ENCODE assay signal across 18 cellular contexts in genomic region chr18:9086624-9087023, GRCh38. TPM values are rescaled to one million over a fixed set of nuclear protein-coding genes. Genes with fewer than 3 reads are reported as not detected.
DNase-seq lines count a peak whose midpoint lies in the region; ATAC-seq and TF ChIP-seq lines count a peak whose summit lies in the region.
"Had no signal": no experiment of that assay in that cellular context is flagged by ENCODE, and none has a peak within 500 bp of the region (broad histone marks: within the 10 kb centered on the region; RNA-seq: fewer than 3 reads in every experiment).

No MANE protein-coding gene starts in this region.

- H3K36me3 ChIP-seq in CD4-positive, CD25-positive, alpha-beta regulatory T cell (ENCODE audit: control insufficient read depth, insufficient read depth, low read length), result no peaks in the 10 kb centered on the region
- H3K36me3 ChIP-seq in IMR-90 (ENCODE audit: control insufficient read depth, insufficient read depth, low read length), result no peaks in the 10 kb centered on the region

- H3K79me1 ChIP-seq in IMR-90 (ENCODE audit: low read depth in 1 of 2, low read length in 2 of 2), result no peaks in the 10 kb centered on the region

- no peak overlapping the region for H4K5ac ChIP-seq in IMR-90 (ENCODE audit: low read depth, low read length)

- H2BK20ac ChIP-seq in IMR-90 (ENCODE audit: low read depth, low read length), result no peak overlapping the region

- no peak for DNase-seq in activated T-cell treated with anti-CD3 and anti-CD28 coated beads, Interleukin-2, amount 50 U/mL, for 72 hours
- DNase-seq in activated T-cell treated with anti-CD3 and anti-CD28 coated beads, Interleukin-2, amount 50 U/mL, for 1 hour, result no peak
- no peak for DNase-seq in CD4-positive, CD25-positive, alpha-beta regulatory T cell
- no peak for DNase-seq in IMR-90
- DNase-seq in activated naive CD4-positive, alpha-beta T cell treated with anti-CD3 and anti-CD28 coated beads, Interleukin-2, amount 50 U/mL, for 72 hours (ENCODE audit: low spot score in 2 of 2), result no peak
- DNase-seq in pons (ENCODE audit: low spot score), result no peak
- DNase-seq: ACHN, AML-193, DMS 273 treated with DMSO at 0.1 percent for 48 hours, DND-41, NCI-H1417, NCI-H187, NCI-H2107, NCI-H345, NCI-H524 treated with DMSO at 0.1 percent for 48 hours, SHP77 had no signal

- H3K9me3 Mint-ChIP-seq in activated T-cell treated with anti-CD3 and anti-CD28 coated beads, Interleukin-2, amount 50 U/mL, for 72 hours, result peaks cover 0 to 7% of the 10 kb centered on the region in 2 donors
- peaks cover 0 to 1% (median 0%) of the 10 kb centered on the region in 7 donors for H3K9me3 Mint-ChIP-seq in CD4-positive, CD25-positive, alpha-beta regulatory T cell
- H3K9me3 Mint-ChIP-seq in activated naive CD4-positive, alpha-beta T cell treated with anti-CD3 and anti-CD28 coated beads, Interleukin-2, amount 50 U/mL, for 72 hours, result peaks cover 0 to 6% of the 10 kb centered on the region in 2 donors

- POLR2A ChIA-PET in IMR-90 (lab: Charles Lee; ENCODE audit: unreplicated experiment), result no interaction called here

- no TSS peak for BruUV-seq in IMR-90 (replicated peaks; lab: Mats Ljungman, UMichigan)

- H3K4ac ChIP-seq in IMR-90 (ENCODE audit: low read depth, low read length), result no peak overlapping the region

- no peak overlapping the region for H3K4me2 ChIP-seq in IMR-90 (ENCODE audit: low read depth, low read length)

- CTCF ChIA-PET in IMR-90 (lab: Yijun Ruan, JAX), result no interaction called here

- no peaks in the 10 kb centered on the region for H3K27me3 Mint-ChIP-seq in activated T-cell treated with anti-CD3 and anti-CD28 coated beads, Interleukin-2, amount 50 U/mL, for 72 hours (ENCODE audit: low read depth)
- H3K27me3 Mint-ChIP-seq in CD4-positive, CD25-positive, alpha-beta regulatory T cell, result no peaks in the 10 kb centered on the region

- no peak overlapping the region for H3K56ac ChIP-seq in IMR-90 (ENCODE audit: extremely low read depth, insufficient read depth, low read length)

- peaks cover 50% of the 10 kb centered on the region for H3K4me1 ChIP-seq in CD4-positive, CD25-positive, alpha-beta regulatory T cell (ENCODE audit: control insufficient read depth, insufficient read depth, low read length, poor library complexity, severe bottlenecking)
- no peaks in the 10 kb centered on the region for H3K4me1 ChIP-seq in IMR-90 (ENCODE audit: control insufficient read depth, insufficient read depth, low read length)

- H3K14ac ChIP-seq in IMR-90 (replicated peaks; ENCODE audit: low read depth, low read length), result no peak overlapping the region

- no peak overlapping the region for H2BK120ac ChIP-seq in IMR-90 (ENCODE audit: low read depth, low read length)

- peak overlapping the region; percentile 40 to 98 for H3K4me3 Mint-ChIP-seq in activated T-cell treated with anti-CD3 and anti-CD28 coated beads, Interleukin-2, amount 50 U/mL, for 72 hours
- no peak overlapping the region for H3K4me3 Mint-ChIP-seq in CD4-positive, CD25-positive, alpha-beta regulatory T cell

- no peaks in the 10 kb centered on the region for H4K20me1 ChIP-seq in IMR-90 (ENCODE audit: insufficient read depth, low read length)

- H3K4me1 Mint-ChIP-seq in activated T-cell treated with anti-CD3 and anti-CD28 coated beads, Interleukin-2, amount 50 U/mL, for 72 hours (ENCODE audit: low read depth), result peaks cover 88% of the 10 kb centered on the region
- peaks cover 27 to 77% (median 54%) of the 10 kb centered on the region in 4 donors for H3K4me1 Mint-ChIP-seq in CD4-positive, CD25-positive, alpha-beta regulatory T cell

- H3K9me1 ChIP-seq in IMR-90 (ENCODE audit: insufficient read depth, low read length), result peaks cover 6% of the 10 kb centered on the region; the same call in 1 of the 2 replicates

- H3K27ac ChIP-seq in CD4-positive, CD25-positive, alpha-beta regulatory T cell (ENCODE audit: insufficient read depth, low read length, poor library complexity, severe bottlenecking), result no peak overlapping the region
- H3K27ac ChIP-seq in IMR-90 (ENCODE audit: insufficient read depth, low read length), result no peak overlapping the region
- H3K27ac ChIP-seq: C4-2B had no signal

- dilution Hi-C loops in IMR-90 (cut with HindIII; ENCODE audit: low sequenced_read_pairs, unreplicated experiment), result no loop called here

- no peak for TF ChIP-seq RAD21 in IMR-90 (IDR thresholded peaks at IDR 0.05; ENCODE audit: low read length)

- H2BK5ac ChIP-seq in IMR-90 (ENCODE audit: low read depth, low read length, poor library complexity, severe bottlenecking), result no peak overlapping the region

- no peak overlapping the region for H4K91ac ChIP-seq in IMR-90 (ENCODE audit: insufficient read depth, low read depth, low read length)

- no peak for TF ChIP-seq POLR2A in IMR-90 (IDR thresholded peaks at IDR 0.05; ENCODE audit: low read depth, low read length)

- H2AK5ac ChIP-seq in IMR-90 (ENCODE audit: low read depth, low read length), result no peak overlapping the region

- H3K23ac ChIP-seq in IMR-90 (ENCODE audit: low read depth, low read length), result no peak overlapping the region

- H2AFZ ChIP-seq in IMR-90 (replicated peaks; ENCODE audit: low read length, poor library complexity), result no peak overlapping the region

- no peak overlapping the region for H3K18ac ChIP-seq in IMR-90 (ENCODE audit: low read depth, low read length)

- no peak overlapping the region for H4K8ac ChIP-seq in IMR-90 (ENCODE audit: low read depth in 2 of 2, low read length in 2 of 2)

- H3K9me3 ChIP-seq in CD4-positive, CD25-positive, alpha-beta regulatory T cell (ENCODE audit: control insufficient read depth in 2 of 2, low read length in 2 of 2), result no peaks in the 10 kb centered on the region
- no peaks in the 10 kb centered on the region for H3K9me3 ChIP-seq in IMR-90 (ENCODE audit: control insufficient read depth, insufficient read depth, low read length)

- ATAC-seq in activated T-cell treated with anti-CD3 and anti-CD28 coated beads, Interleukin-2, amount 50 U/mL, for 72 hours (replicated peaks in 1 of 2), result no peak
- ATAC-seq in CD4-positive, CD25-positive, alpha-beta regulatory T cell (ENCODE audit: low read depth in 2 of 2), result no peak
- ATAC-seq in IMR-90 (ENCODE audit: low read depth) (no peak), GM19023 (IDR thresholded peaks at IDR 0.05; ENCODE audit: unreplicated experiment) (no peak)
- ATAC-seq in activated naive CD4-positive, alpha-beta T cell treated with anti-CD3 and anti-CD28 coated beads, Interleukin-2, amount 50 U/mL, for 72 hours, result no peak

- H3K9ac ChIP-seq in IMR-90 (ENCODE audit: low read depth, low read length), result no peak overlapping the region

- WGBS in IMR-90 (ENCODE audit: extremely low coverage in 2 of 2, insufficient read length in 1 of 2), 2 experiments, result no CpG with 5 or more reads among the region's 1 CpG

- peaks cover 30 to 40% of the 10 kb centered on the region in 2 donors for H3K36me3 Mint-ChIP-seq in activated T-cell treated with anti-CD3 and anti-CD28 coated beads, Interleukin-2, amount 50 U/mL, for 72 hours (ENCODE audit: insufficient read depth in 2 of 2)
- no peaks in the 10 kb centered on the region for H3K36me3 Mint-ChIP-seq in CD4-positive, CD25-positive, alpha-beta regulatory T cell
- peaks cover 4 to 44% of the 10 kb centered on the region in 2 donors for H3K36me3 Mint-ChIP-seq in activated naive CD4-positive, alpha-beta T cell treated with anti-CD3 and anti-CD28 coated beads, Interleukin-2, amount 50 U/mL, for 72 hours

- H3K27ac Mint-ChIP-seq in activated T-cell treated with anti-CD3 and anti-CD28 coated beads, Interleukin-2, amount 50 U/mL, for 72 hours, result peak overlapping the region; percentile 95
- H3K27ac Mint-ChIP-seq in CD4-positive, CD25-positive, alpha-beta regulatory T cell, result peak overlapping the region; percentile 58 to 89 (median 67)
- peak overlapping the region; percentile 14 to 73 for H3K27ac Mint-ChIP-seq in activated naive CD4-positive, alpha-beta T cell treated with anti-CD3 and anti-CD28 coated beads, Interleukin-2, amount 50 U/mL, for 72 hours

- H3K4me3 ChIP-seq in CD4-positive, CD25-positive, alpha-beta regulatory T cell (ENCODE audit: low read depth, low read length), result no peak overlapping the region
- no peak overlapping the region for H3K4me3 ChIP-seq in IMR-90 (ENCODE audit: insufficient read depth, low read depth, low read length)

- intact Hi-C loops in IMR-90 (cut with micrococcal nuclease), result no loop called here

- no peak for TF ChIP-seq CTCF in IMR-90 (conservative IDR thresholded peaks at IDR 0.05; ENCODE audit: low read depth, low read length)

- H2BK15ac ChIP-seq in IMR-90 (ENCODE audit: low read depth, low read length), result no peak overlapping the region

- H3K27me3 ChIP-seq in CD4-positive, CD25-positive, alpha-beta regulatory T cell (ENCODE audit: control insufficient read depth, insufficient read depth, low read length), result no peaks in the 10 kb centered on the region
- H3K27me3 ChIP-seq in IMR-90 (ENCODE audit: control insufficient read depth, insufficient read depth, low read length), result no peaks in the 10 kb centered on the region

- in situ Hi-C loops in IMR-90 (cut with MboI; ENCODE audit: low sequenced_read_pairs), result no loop called here

- H2AK9ac ChIP-seq in IMR-90 (replicated peaks; ENCODE audit: low read depth, low read length, poor library complexity), result no peak overlapping the region

TF ChIP-seq in IMR-90, 13 proteins besides CTCF, POLR2A, EP300 and RAD21 (continues in another document):
- TF ChIP-seq MAFK (IDR thresholded peaks at IDR 0.05; ENCODE audit: low read depth, low read length), result peak; percentile 63

RNA-seq across cellular contexts. Expression of gene NDUFV2, which starts 15.9 kb away (rescaled TPM):
- total RNA-seq in activated T-cell treated with anti-CD3 and anti-CD28 coated beads, Interleukin-2, amount 50 U/mL, for 72 hours, result 100 to 1,000 TPM; 394 to 497 TPM
- total RNA-seq in CD4-positive, CD25-positive, alpha-beta regulatory T cell, result 207 TPM
- 100 to 1,000 TPM; 221 to 282 (median 255) TPM for polyA plus RNA-seq in CD4-positive, CD25-positive, alpha-beta regulatory T cell
- 106 and 115 TPM in 2 replicates for total RNA-seq in IMR-90 (2012; rRNA removed)
- 121 and 126 TPM in 2 replicates for polyA plus RNA-seq in IMR-90 (2012; rRNA removed)
- polyA plus RNA-seq in IMR-90 (2012; cell fraction: cytosol; rRNA removed), result 41.8 and 55.5 TPM in 2 replicates
- 11.4 and 58.7 TPM in 2 replicates for polyA plus RNA-seq in IMR-90 (2012; cell fraction: nucleus; rRNA removed; ENCODE audit: low replicate concordance)
- total RNA-seq in activated naive CD4-positive, alpha-beta T cell treated with anti-CD3 and anti-CD28 coated beads, Interleukin-2, amount 50 U/mL, for 72 hours, result 100 to 1,000 TPM; 311 to 402 TPM

RNA-seq across cellular contexts. Expression of gene ANKRD12, which starts 50.0 kb away (rescaled TPM):
- 100 to 1,000 TPM in 1 of 2 donors, 10 to 100 TPM in 1; 84.4 to 123 TPM for total RNA-seq in activated T-cell treated with anti-CD3 and anti-CD28 coated beads, Interleukin-2, amount 50 U/mL, for 72 hours
- total RNA-seq in CD4-positive, CD25-positive, alpha-beta regulatory T cell, result 200 TPM
- 10 to 100 TPM; 28.2 to 41.9 (median 37.0) TPM for polyA plus RNA-seq in CD4-positive, CD25-positive, alpha-beta regulatory T cell
- total RNA-seq in IMR-90 (2012; rRNA removed), result 12.9 and 31.7 TPM in 2 replicates
- polyA plus RNA-seq in IMR-90 (2012; rRNA removed), result 1.9 and 2.6 TPM in 2 replicates
- 0.41 and 4.3 TPM in 2 replicates for polyA plus RNA-seq in IMR-90 (2012; cell fraction: cytosol; rRNA removed)
- 2.5 and 4.6 TPM in 2 replicates for polyA plus RNA-seq in IMR-90 (2012; cell fraction: nucleus; rRNA removed; ENCODE audit: low replicate concordance)
- 10 to 100 TPM; 63.7 to 72.3 TPM for total RNA-seq in activated naive CD4-positive, alpha-beta T cell treated with anti-CD3 and anti-CD28 coated beads, Interleukin-2, amount 50 U/mL, for 72 hours

Comparison
In these comparisons a context has a peak if more than half of its experiments do, and no peak if none do; other contexts are left out.
1. H3K27ac Mint-ChIP-seq: peak in every context shown above with its lines; median percentile 95 in activated T-cell treated with anti-CD3 and anti-CD28 coated beads, Interleukin-2, amount 50 U/mL, for 72 hours; 67 in CD4-positive, CD25-positive, alpha-beta regulatory T cell; 44 in activated naive CD4-positive, alpha-beta T cell treated with anti-CD3 and anti-CD28 coated beads, Interleukin-2, amount 50 U/mL, for 72 hours.
2. H3K4me3 Mint-ChIP-seq: peak in activated T-cell treated with anti-CD3 and anti-CD28 coated beads, Interleukin-2, amount 50 U/mL, for 72 hours (2 of 2); none in CD4-positive, CD25-positive, alpha-beta regulatory T cell (0 of 4).